14 cellular contexts compared by ENCODE assay signal in the genomic region with DNA sequence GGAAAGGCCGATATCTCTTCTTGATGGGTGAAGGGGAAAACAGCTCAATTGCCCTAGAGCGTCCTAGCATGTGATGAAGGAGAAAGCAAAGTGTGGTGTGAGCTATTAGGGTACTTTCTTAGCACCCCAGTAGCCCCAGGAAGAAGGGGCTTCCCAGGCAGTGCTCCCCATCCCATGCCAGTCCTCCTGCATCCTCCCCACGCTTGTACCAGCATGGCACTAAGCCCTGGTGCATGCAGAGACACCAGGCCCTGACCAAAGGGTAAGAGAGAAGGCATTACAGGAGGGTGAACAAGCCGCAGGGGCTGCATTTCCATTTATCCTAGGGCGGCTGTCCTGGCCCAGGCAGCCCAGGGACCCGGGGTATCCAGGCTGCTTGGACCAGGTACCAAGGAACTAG.
"Had no signal": no experiment of that assay in that cellular context is flagged by ENCODE, and none has a peak within 500 bp of the region (broad histone marks: within the 10 kb centered on the region; RNA-seq: fewer than 3 reads in every experiment).

No MANE protein-coding gene starts in this region.

- ATAC-seq: activated CD4-positive, CD25-positive, alpha-beta regulatory T cell treated with anti-CD3 and anti-CD28 coated beads, Interleukin-2, amount 50 U/mL, for 24 hours; left colon; mucosa of descending colon had no signal

- H3K9me3 Mint-ChIP-seq: immature natural killer cell; nephron; T-helper 1 cell treated with Interleukin-12 subunit alpha and Interleukin-12 subunit beta and Interleukin-4 antibody, amounts not matched to agents 30 μg/mL and 1 μg/mL, for 36 hours had no signal

- H3K4me3 ChIP-seq: cardiac muscle cell, esophagus squamous epithelium, mucosa of descending colon, ovary, stomach, vagina had no signal

- DNase-seq: activated CD4-positive, alpha-beta T cell treated with anti-CD3 and anti-CD28 coated beads, Interleukin-2, amount 50 U/mL, for 4 hours; activated naive CD4-positive, alpha-beta T cell; esophagus squamous epithelium; immature natural killer cell; left colon; mucosa of descending colon; ovary; stimulated activated CD4-positive, alpha-beta T cell treated with anti-CD3 and anti-CD28 coated beads, Interleukin-4, amount 100 ng/mL, for 4 hours; stomach had no signal

- H3K27me3 ChIP-seq: esophagus squamous epithelium, ovary, vagina had no signal

- H3K4me3 Mint-ChIP-seq: immature natural killer cell; T-helper 1 cell treated with Interleukin-12 subunit alpha and Interleukin-12 subunit beta and Interleukin-4 antibody, amounts not matched to agents 30 μg/mL and 1 μg/mL, for 36 hours had no signal

- H3K36me3 ChIP-seq: cardiac muscle cell, ovary, stomach, vagina had no signal

- H3K9me3 ChIP-seq: esophagus squamous epithelium, mucosa of descending colon, ovary, stomach, vagina had no signal

- H3K27ac ChIP-seq: cardiac muscle cell, esophagus squamous epithelium, ovary, vagina had no signal
